ENCODE assay signal across 18 cellular contexts in genomic region chr14:89614009-89614691, GRCh38.
DNase-seq lines count a peak whose midpoint lies in the region; ATAC-seq and TF ChIP-seq lines count a peak whose summit lies in the region.
"Had no signal": no experiment of that assay in that cellular context is flagged by ENCODE, and none has a peak within 500 bp of the region (broad histone marks: within the 10 kb centered on the region; RNA-seq: fewer than 3 reads in every experiment).

No MANE protein-coding gene starts in this region.

- no peaks in the 10 kb centered on the region for H3K9me3 Mint-ChIP-seq in CD4-positive, alpha-beta memory T cell
- H3K9me3 Mint-ChIP-seq in endothelial cell (ENCODE audit: unreplicated experiment): no peaks in the 10 kb centered on the region

- WGBS in heart right ventricle, 2 donors: 57 to 60% methylated on average over 4 of the region's 4 CpGs

- no peak overlapping the region for H3K27ac ChIP-seq in CD4-positive, alpha-beta memory T cell (ENCODE audit: low read depth, low read length)
- peak overlapping the region in 5 of 10 donors; percentile 28 to 83 (median 37) for H3K27ac ChIP-seq in heart right ventricle
- H3K27ac ChIP-seq: colonic mucosa, transverse colon had no signal

- H3K36me3 ChIP-seq in CD4-positive, alpha-beta memory T cell (ENCODE audit: insufficient read depth, low read length): no peaks in the 10 kb centered on the region
- H3K36me3 ChIP-seq in heart right ventricle: no peaks in the 10 kb centered on the region
- H3K36me3 ChIP-seq: BE2C, colonic mucosa, transverse colon had no signal

- H3K4me3 Mint-ChIP-seq in CD4-positive, alpha-beta memory T cell: peak overlapping the region in 7 of 8 donors; percentile 31 to 99 (median 61)
- no peak overlapping the region for H3K4me3 Mint-ChIP-seq in T-helper 17 cell
- no peak overlapping the region for H3K4me3 Mint-ChIP-seq in endothelial cell (ENCODE audit: unreplicated experiment)
- H3K4me3 Mint-ChIP-seq: nephron had no signal

- peak; percentile 27 to 29 for DNase-seq in AML-193 (lab: John Stamatoyannopoulos, UW)
- no peak for DNase-seq in CD4-positive, alpha-beta memory T cell
- no peak for DNase-seq in T-helper 17 cell
- DNase-seq in endothelial cell (ENCODE audit: low spot score): no peak
- DNase-seq in heart right ventricle: no peak
- no peak for DNase-seq in COLO668 (lab: John Stamatoyannopoulos, UW; ENCODE audit: unreplicated experiment)
- DNase-seq: anterior cingulate cortex, BE2C, colonic mucosa, erythroblast, heart left ventricle, NCI-H2107, SHP77, transverse colon had no signal

- H3K36me3 Mint-ChIP-seq in CD4-positive, alpha-beta memory T cell: peaks cover 21 to 47% of the 10 kb centered on the region in 2 donors
- H3K36me3 Mint-ChIP-seq in T-helper 17 cell (ENCODE audit: low read depth) (peaks cover 2% of the 10 kb centered on the region), endothelial cell (ENCODE audit: low read depth, unreplicated experiment) (peaks cover 25% of the 10 kb centered on the region)

- H3K9me3 ChIP-seq in CD4-positive, alpha-beta memory T cell (ENCODE audit: control insufficient read depth in 1 of 2, low read length in 2 of 2): no peaks in the 10 kb centered on the region
- H3K9me3 ChIP-seq in T-helper 17 cell (ENCODE audit: control insufficient read depth, low read length, poor library complexity, severe bottlenecking) (no peaks in the 10 kb centered on the region), heart right ventricle (no peaks in the 10 kb centered on the region)
- H3K9me3 ChIP-seq: BE2C, colonic mucosa, heart left ventricle, transverse colon had no signal

- H3K4me3 ChIP-seq in CD4-positive, alpha-beta memory T cell (ENCODE audit: low read length in 2 of 2): no peak overlapping the region
- no peak overlapping the region for H3K4me3 ChIP-seq in heart right ventricle
- H3K4me3 ChIP-seq: colonic mucosa, transverse colon had no signal

- TF ChIP-seq CTCF in endothelial cell (IDR thresholded peaks at IDR 0.05; ENCODE audit: unreplicated experiment): no peak
- TF ChIP-seq CTCF in heart right ventricle (IDR thresholded peaks at IDR 0.05): no peak

- intact Hi-C loops in CD4-positive, alpha-beta memory T cell (cut with micrococcal nuclease): loop anchor here (10.0 kb wide), 1 partner anchor 99 kb away; no protein-coding TSS in a partner anchor
- intact Hi-C loops in heart right ventricle (cut with DNase I): loop anchor here in 4 of 10 donors (5.0 to 10.0 kb wide), 4 partner anchors 49 to 429 kb away; partner anchors contain the start of gene FOXN3 (in 3 of the 4)

- POLR2A ChIA-PET in CD4-positive, alpha-beta memory T cell (lab: Charles Lee; ENCODE audit: partially characterized antibody): interaction anchor here (1.1 to 8.1 kb wide), 2 partner anchors 107 kb away, joined by 3 to 92 read pairs; no protein-coding TSS in a partner anchor

- no peaks in the 10 kb centered on the region for H3K27me3 Mint-ChIP-seq in CD4-positive, alpha-beta memory T cell
- no peaks in the 10 kb centered on the region for H3K27me3 Mint-ChIP-seq in T-helper 17 cell
- H3K27me3 Mint-ChIP-seq in endothelial cell (ENCODE audit: unreplicated experiment): peaks cover 15% of the 10 kb centered on the region

- CTCF ChIA-PET in CD4-positive, alpha-beta memory T cell (lab: Charles Lee; ENCODE audit: partially characterized antibody): interaction anchor here (0.7 to 1.1 kb wide), 2 partner anchors 106 to 359 kb away, joined by 3 to 4 read pairs; no protein-coding TSS in a partner anchor

- H3K27me3 ChIP-seq in CD4-positive, alpha-beta memory T cell (ENCODE audit: insufficient read depth, low read length): no peaks in the 10 kb centered on the region
- H3K27me3 ChIP-seq in heart right ventricle: no peaks in the 10 kb centered on the region
- H3K27me3 ChIP-seq: BE2C, colonic mucosa, heart left ventricle, transverse colon had no signal

- ATAC-seq in T-helper 17 cell (no peak), HG03159 (IDR thresholded peaks at IDR 0.05; ENCODE audit: unreplicated experiment) (no peak), heart right ventricle (no peak), GM19023 (IDR thresholded peaks at IDR 0.05; ENCODE audit: unreplicated experiment) (no peak)
- ATAC-seq: heart left ventricle, left lobe of liver had no signal

- peak overlapping the region; percentile 8 to 94 (median 75) for H3K27ac Mint-ChIP-seq in CD4-positive, alpha-beta memory T cell
- peak overlapping the region; percentile 97 for H3K27ac Mint-ChIP-seq in T-helper 17 cell
- H3K27ac Mint-ChIP-seq in endothelial cell (ENCODE audit: unreplicated experiment): peak overlapping the region; percentile 100
- H3K27ac Mint-ChIP-seq: nephron had no signal

- H3K4me1 ChIP-seq in CD4-positive, alpha-beta memory T cell (ENCODE audit: insufficient read depth, low read length): peaks cover 55% of the 10 kb centered on the region
- peaks cover 6 to 57% (median 41%) of the 10 kb centered on the region in 9 donors for H3K4me1 ChIP-seq in heart right ventricle
- H3K4me1 ChIP-seq: colonic mucosa had no signal

- peaks cover 50 to 87% (median 67%) of the 10 kb centered on the region in 4 donors for H3K4me1 Mint-ChIP-seq in CD4-positive, alpha-beta memory T cell
- H3K4me1 Mint-ChIP-seq in T-helper 17 cell (peaks cover 60% of the 10 kb centered on the region), endothelial cell (ENCODE audit: unreplicated experiment) (peaks cover 51% of the 10 kb centered on the region)

Comparison
In these comparisons a context has a peak if more than half of its experiments do, and no peak if none do; other contexts are left out.
1. DNase-seq: peak in AML-193 (2 of 2); none in CD4-positive, alpha-beta memory T cell (0 of 5), T-helper 17 cell (0 of 3), endothelial cell (single experiment), heart right ventricle (0 of 2) and COLO668 (single experiment).
2. H3K4me3 Mint-ChIP-seq: peak in CD4-positive, alpha-beta memory T cell (7 of 8); none in T-helper 17 cell (single experiment) and endothelial cell (single experiment).
3. Peak in every context shown above with its lines, with median percentiles within 50 percentile points of each other: H3K27ac Mint-ChIP-seq.